In the genomic region with DNA sequence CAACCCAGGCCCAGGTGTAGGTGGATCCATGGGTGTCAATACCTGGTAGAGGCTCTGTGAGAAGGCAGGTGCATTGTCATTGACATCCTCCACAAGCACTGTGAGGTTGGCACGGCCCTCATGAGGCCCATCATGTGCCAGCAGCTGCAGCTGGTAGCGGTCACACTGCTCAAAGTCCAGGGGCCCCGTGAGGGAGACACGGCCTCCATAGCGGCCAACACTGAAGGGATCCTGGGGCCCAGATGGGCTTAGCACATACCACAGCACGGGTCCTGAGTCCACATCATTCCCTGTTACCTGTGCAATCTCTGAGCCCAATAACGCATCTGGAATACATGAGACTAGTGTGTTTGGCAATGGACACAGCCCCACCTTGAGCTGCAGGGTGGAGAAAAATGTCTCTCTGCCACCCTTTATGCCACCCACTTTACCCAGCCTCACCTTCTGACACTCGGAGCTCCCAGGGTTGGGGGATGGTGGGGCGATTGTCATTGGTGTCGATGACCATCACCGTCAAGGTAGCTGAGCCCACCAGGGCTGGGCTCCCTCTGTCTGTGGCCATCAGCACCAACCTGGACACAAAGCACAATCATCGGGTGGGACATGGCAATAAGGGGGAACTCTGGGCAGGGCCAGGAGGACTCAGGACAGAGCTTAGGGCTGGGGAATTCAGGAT, we compare ENCODE assay signal across 17 cellular contexts. TPM values are rescaled to one million over a fixed set of nuclear protein-coding genes. Genes with fewer than 3 reads are reported as not detected.
DNase-seq lines count a peak whose midpoint lies in the region; ATAC-seq, FAIRE-seq and TF ChIP-seq lines count a peak whose summit lies in the region.
"Had no signal": no experiment of that assay in that cellular context is flagged by ENCODE, and none has a peak within 500 bp of the region (broad histone marks: within the 10 kb centered on the region; RNA-seq: fewer than 3 reads in every experiment).

No MANE protein-coding gene starts in this region.

- no peaks in the 10 kb centered on the region for H3K27me3 Mint-ChIP-seq in activated naive CD8-positive, alpha-beta T cell treated with anti-CD3 and anti-CD28 coated beads, Interleukin-2, amount 10 ng/mL, durations not matched to agents 7 days and 5 days
- no peaks in the 10 kb centered on the region for H3K27me3 Mint-ChIP-seq in activated naive CD8-positive, alpha-beta T cell treated with anti-CD3 and anti-CD28 coated beads for 36 hours
- H3K27me3 Mint-ChIP-seq: B cell; CD4-positive, CD25-positive, alpha-beta regulatory T cell had no signal

- no peak overlapping the region for H2BK5ac ChIP-seq in H1 (ENCODE audit: low read depth, low read length)

- H4K20me1 ChIP-seq in H1 (replicated peaks in 1 of 2; ENCODE audit: control insufficient read depth in 1 of 2, insufficient read depth in 2 of 2, low read length in 2 of 2), result peaks cover 4% of the 10 kb centered on the region in 2 experiments
- H4K20me1 ChIP-seq: BLaER1 treated with 17β-estradiol and CSF1 and Interleukin-3, amounts not matched to agents 10 nM and 100 nM had no signal

- H2AFZ ChIP-seq in H1 (ENCODE audit: low read length), result no peak overlapping the region

- H3K27ac Mint-ChIP-seq in activated naive CD8-positive, alpha-beta T cell treated with anti-CD3 and anti-CD28 coated beads, Interleukin-2, amount 10 ng/mL, durations not matched to agents 7 days and 5 days, result no peak overlapping the region
- H3K27ac Mint-ChIP-seq in activated naive CD8-positive, alpha-beta T cell treated with anti-CD3 and anti-CD28 coated beads for 36 hours, result no peak overlapping the region
- H3K27ac Mint-ChIP-seq in stimulated activated effector memory CD8-positive, alpha-beta T cell treated with anti-CD3 and anti-CD28 coated beads, Interleukin-12 subunit alpha, Interleukin-12 subunit beta, amount 100 ng/mL, for 72 hours, result no peak overlapping the region
- H3K27ac Mint-ChIP-seq: B cell; CD8-positive, alpha-beta memory T cell had no signal

- peaks cover 7% of the 10 kb centered on the region; the same call in 1 of the 2 replicates for H3K23me2 ChIP-seq in H1 (ENCODE audit: low read depth, low read length)

- CTCF ChIA-PET in H1 (lab: Charles Lee; ENCODE audit: partially characterized antibody), result interaction anchor here (0.7 to 1.3 kb wide), 3 partner anchors 12 to 81 kb away, joined by 3 read pairs; no protein-coding TSS in a partner anchor

- no peak overlapping the region for H2BK12ac ChIP-seq in H1 (ENCODE audit: low read depth, low read length)

- H3K56ac ChIP-seq in H1 (replicated peaks; ENCODE audit: insufficient read length, low read depth, low read length), result no peak overlapping the region

- H3K36me3 Mint-ChIP-seq in activated naive CD8-positive, alpha-beta T cell treated with anti-CD3 and anti-CD28 coated beads, Interleukin-2, amount 10 ng/mL, durations not matched to agents 7 days and 5 days, result no peaks in the 10 kb centered on the region
- no peaks in the 10 kb centered on the region for H3K36me3 Mint-ChIP-seq in activated naive CD8-positive, alpha-beta T cell treated with anti-CD3 and anti-CD28 coated beads for 36 hours
- no peaks in the 10 kb centered on the region for H3K36me3 Mint-ChIP-seq in stimulated activated effector memory CD8-positive, alpha-beta T cell treated with anti-CD3 and anti-CD28 coated beads, Interleukin-12 subunit alpha, Interleukin-12 subunit beta, amount 100 ng/mL, for 72 hours

- H3K4me3 Mint-ChIP-seq in activated naive CD8-positive, alpha-beta T cell treated with anti-CD3 and anti-CD28 coated beads, Interleukin-2, amount 10 ng/mL, durations not matched to agents 7 days and 5 days, result no peak overlapping the region
- no peak overlapping the region for H3K4me3 Mint-ChIP-seq in activated naive CD8-positive, alpha-beta T cell treated with anti-CD3 and anti-CD28 coated beads for 36 hours
- H3K4me3 Mint-ChIP-seq in stimulated activated effector memory CD8-positive, alpha-beta T cell treated with anti-CD3 and anti-CD28 coated beads, Interleukin-12 subunit alpha, Interleukin-12 subunit beta, amount 100 ng/mL, for 72 hours, result no peak overlapping the region
- H3K4me3 Mint-ChIP-seq: B cell; CD4-positive, CD25-positive, alpha-beta regulatory T cell; CD8-positive, alpha-beta memory T cell had no signal

- no peak overlapping the region for H2BK15ac ChIP-seq in H1 (ENCODE audit: low read length)

- H3K4me2 ChIP-seq in H1 (ENCODE audit: insufficient read depth in 1 of 2, low read depth in 2 of 2, low read length in 2 of 2), result no peak overlapping the region
- H3K4me2 ChIP-seq: BLaER1 treated with 17β-estradiol and CSF1 and Interleukin-3, amounts not matched to agents 10 nM and 100 nM had no signal

- POLR2A ChIA-PET in activated naive CD8-positive, alpha-beta T cell treated with anti-CD3 and anti-CD28 coated beads, Interleukin-2, amount 10 ng/mL, durations not matched to agents 7 days and 5 days (lab: Charles Lee), result no interaction called here
- POLR2A ChIA-PET in H1 (lab: Charles Lee; ENCODE audit: partially characterized antibody), result interaction anchor here (1.0 to 1.5 kb wide), 2 partner anchors 14 to 61 kb away, joined by 3 to 8 read pairs; a partner anchor contains a TSS

- DNase-seq in activated naive CD8-positive, alpha-beta T cell treated with anti-CD3 and anti-CD28 coated beads, Interleukin-2, amount 10 ng/mL, durations not matched to agents 7 days and 5 days, result peak; percentile 21
- DNase-seq in activated naive CD8-positive, alpha-beta T cell treated with anti-CD3 and anti-CD28 coated beads for 36 hours, result no peak
- DNase-seq in COLO668 (lab: John Stamatoyannopoulos, UW; ENCODE audit: unreplicated experiment), result peak; percentile 30
- DNase-seq in H1 (ENCODE audit: low read depth in 1 of 2, low spot score in 2 of 2), result no peak
- DNase-seq in spleen, result peak; percentile 57
- no peak for DNase-seq in left lobe of liver (ENCODE audit: low spot score)
- no peak for DNase-seq in stimulated activated effector memory CD8-positive, alpha-beta T cell treated with anti-CD3 and anti-CD28 coated beads, Interleukin-12 subunit alpha, Interleukin-12 subunit beta, amount 100 ng/mL, for 72 hours (ENCODE audit: low spot score in 2 of 2)
- DNase-seq: Caco-2; CD4-positive, CD25-positive, alpha-beta regulatory T cell had no signal

- no peak for TF ChIP-seq EP300 in H1 (IDR thresholded peaks at IDR 0.05; ENCODE audit: borderline replicate concordance in 1 of 2, low read depth in 2 of 2, low read length in 2 of 2)

- 94% methylated on average over 12 of the region's 12 CpGs; no CpG with 5 or more reads in 1 of the 2 experiments for WGBS in H1 (ENCODE audit: extremely low coverage in 1 of 2, insufficient coverage in 1 of 2, insufficient read length in 1 of 2, insufficient replicate concordance in 2 of 2, low coverage in 1 of 2, low lambda C conversion rate in 2 of 2, missing lambda C conversion rate in 1 of 2), 2 experiments
- WGBS in spleen, 5 donors, result 88 to 94% (median 92%) methylated on average over 9 to 12 of the region's 12 CpGs

- no peak overlapping the region for H2BK120ac ChIP-seq in H1 (replicated peaks; ENCODE audit: low read depth, low read length)

- no peak for ATAC-seq in activated naive CD8-positive, alpha-beta T cell treated with anti-CD3 and anti-CD28 coated beads, Interleukin-2, amount 10 ng/mL, durations not matched to agents 7 days and 5 days (ENCODE audit: low read depth)
- no peak for ATAC-seq in left lobe of liver
- no peak for ATAC-seq in stimulated activated effector memory CD8-positive, alpha-beta T cell treated with anti-CD3 and anti-CD28 coated beads, Interleukin-12 subunit alpha, Interleukin-12 subunit beta, amount 100 ng/mL, for 72 hours

- no peak overlapping the region for H4K91ac ChIP-seq in H1 (replicated peaks; ENCODE audit: insufficient read length, low read length)

- no peak overlapping the region for H4K5ac ChIP-seq in H1 (ENCODE audit: insufficient read length, low read depth, low read length)

- no peak for FAIRE-seq in H1 (lab: Jason Lieb, UNC)
- FAIRE-seq: D721Med, G401.6, GM12891, GM19239 had no signal

- H3K9me3 ChIP-seq in H1 (ENCODE audit: insufficient read depth in 2 of 2, low read depth in 1 of 2, low read length in 1 of 2) (no peaks in the 10 kb centered on the region), spleen (no peaks in the 10 kb centered on the region)
- H3K9me3 ChIP-seq: BLaER1 treated with 17β-estradiol and CSF1 and Interleukin-3, amounts not matched to agents 10 nM and 100 nM; Caco-2; HAP-1 had no signal

- H3K4ac ChIP-seq in H1 (replicated peaks; ENCODE audit: insufficient read length, low read depth, low read length), result no peak overlapping the region

- no peak overlapping the region for H3K23ac ChIP-seq in H1 (ENCODE audit: insufficient read length)

- no peaks in the 10 kb centered on the region; the same call in none of the 2 replicates for H3K79me1 ChIP-seq in H1 (ENCODE audit: low read depth, low read length)

- peaks cover 16% of the 10 kb centered on the region for H3K4me1 Mint-ChIP-seq in activated naive CD8-positive, alpha-beta T cell treated with anti-CD3 and anti-CD28 coated beads, Interleukin-2, amount 10 ng/mL, durations not matched to agents 7 days and 5 days
- H3K4me1 Mint-ChIP-seq in activated naive CD8-positive, alpha-beta T cell treated with anti-CD3 and anti-CD28 coated beads for 36 hours, result peaks cover 15% of the 10 kb centered on the region
- H3K4me1 Mint-ChIP-seq in stimulated activated effector memory CD8-positive, alpha-beta T cell treated with anti-CD3 and anti-CD28 coated beads, Interleukin-12 subunit alpha, Interleukin-12 subunit beta, amount 100 ng/mL, for 72 hours, result peaks cover 23% of the 10 kb centered on the region

- H3K9ac ChIP-seq in H1 (replicated peaks in 1 of 4; ENCODE audit: extremely low read depth in 1 of 4, low read depth in 3 of 4, low read length in 3 of 4), result no peak overlapping the region
- H3K9ac ChIP-seq: BLaER1 treated with 17β-estradiol and CSF1 and Interleukin-3, amounts not matched to agents 10 nM and 100 nM had no signal

- no peak for TF ChIP-seq CTCF in H1 (IDR thresholded peaks at IDR 0.05; ENCODE audit: control extremely low read depth in 1 of 3, insufficient read depth in 1 of 3, low read depth in 1 of 3, low read length in 3 of 3)
- TF ChIP-seq CTCF in spleen (IDR thresholded peaks at IDR 0.05 in 8 of 11, conservative IDR thresholded peaks at IDR 0.05 in 3 of 11), result no peak

- H3K9me3 Mint-ChIP-seq in activated naive CD8-positive, alpha-beta T cell treated with anti-CD3 and anti-CD28 coated beads, Interleukin-2, amount 10 ng/mL, durations not matched to agents 7 days and 5 days, result no peaks in the 10 kb centered on the region
- no peaks in the 10 kb centered on the region for H3K9me3 Mint-ChIP-seq in activated naive CD8-positive, alpha-beta T cell treated with anti-CD3 and anti-CD28 coated beads for 36 hours
- no peaks in the 10 kb centered on the region for H3K9me3 Mint-ChIP-seq in stimulated activated effector memory CD8-positive, alpha-beta T cell treated with anti-CD3 and anti-CD28 coated beads, Interleukin-12 subunit alpha, Interleukin-12 subunit beta, amount 100 ng/mL, for 72 hours
- H3K9me3 Mint-ChIP-seq: CD4-positive, CD25-positive, alpha-beta regulatory T cell; CD8-positive, alpha-beta memory T cell had no signal

- H2BK20ac ChIP-seq in H1 (ENCODE audit: low read length), result no peak overlapping the region

- intact Hi-C loops in spleen (cut with DNase I; ENCODE audit: low total_unique reads), result no loop called here

- H3K4me3 ChIP-seq in H1 (ENCODE audit: extremely low read depth in 1 of 4, insufficient read depth in 2 of 4, low read depth in 3 of 4, low read length in 4 of 4), result no peak overlapping the region
- no peak overlapping the region for H3K4me3 ChIP-seq in spleen
- H3K4me3 ChIP-seq: BLaER1 treated with 17β-estradiol and CSF1 and Interleukin-3, amounts not matched to agents 10 nM and 100 nM; HAP-1 had no signal

- no peak for TF ChIP-seq RAD21 in H1 (IDR thresholded peaks at IDR 0.05 in 1 of 2, conservative IDR thresholded peaks at IDR 0.05 in 1 of 2; ENCODE audit: low read depth in 2 of 2, low read length in 2 of 2)

- no peaks in the 10 kb centered on the region for H3K79me2 ChIP-seq in H1 (ENCODE audit: control insufficient read depth in 1 of 2, insufficient read depth in 2 of 2, low read length in 2 of 2)

- H3K27ac ChIP-seq in H1 (ENCODE audit: low read depth, low read length) (no peak overlapping the region), spleen (no peak overlapping the region)
- H3K27ac ChIP-seq: BLaER1 treated with 17β-estradiol and CSF1 and Interleukin-3, amounts not matched to agents 10 nM and 100 nM had no signal

- H3K4me1 ChIP-seq in H1 (replicated peaks in 1 of 4; ENCODE audit: control insufficient read depth in 3 of 4, insufficient read depth in 4 of 4, low read length in 3 of 4) (peaks cover 0 to 4% (median 2%) of the 10 kb centered on the region in 4 experiments; a peak in 2 of 7 replicates), spleen (peaks cover 12 to 49% (median 24%) of the 10 kb centered on the region in 6 donors)
- H3K4me1 ChIP-seq: HAP-1 had no signal

- H3K14ac ChIP-seq in H1 (ENCODE audit: insufficient read length), result no peak overlapping the region

- no peak overlapping the region for H3K18ac ChIP-seq in H1 (ENCODE audit: extremely low read depth, low read length)

- no peak overlapping the region for H2AK5ac ChIP-seq in H1 (ENCODE audit: low read depth, low read length)

- H3K36me3 ChIP-seq in H1 (ENCODE audit: control insufficient read depth in 2 of 4, insufficient read depth in 4 of 4, low read length in 3 of 4) (peaks cover 0 to 3% (median 1%) of the 10 kb centered on the region in 4 experiments; a peak in 3 of 8 replicates), spleen (peaks cover 0 to 66% (median 22%) of the 10 kb centered on the region in 6 donors)
- H3K36me3 ChIP-seq: HAP-1 had no signal

- peak overlapping the region; percentile 31; the same call in 1 of the 2 replicates for H4K8ac ChIP-seq in H1 (ENCODE audit: extremely low read depth, insufficient read depth, low read length)

- no peak for TF ChIP-seq POLR2A in H1 (IDR thresholded peaks at IDR 0.05; ENCODE audit: control extremely low read depth in 1 of 2, low read depth in 2 of 2, low read length in 2 of 2)
- no peak for TF ChIP-seq POLR2A in spleen (IDR thresholded peaks at IDR 0.05)

- peaks cover 8 to 21% (median 17%) of the 10 kb centered on the region in 4 experiments for H3K27me3 ChIP-seq in H1 (replicated peaks in 1 of 4; ENCODE audit: control insufficient read depth in 3 of 4, extremely low read depth in 1 of 4, insufficient read depth in 3 of 4, low read length in 3 of 4)
- H3K27me3 ChIP-seq in spleen (replicated peaks in 1 of 7), result no peaks in the 10 kb centered on the region
- H3K27me3 ChIP-seq: BLaER1 treated with 17β-estradiol and CSF1 and Interleukin-3, amounts not matched to agents 10 nM and 100 nM had no signal

RNA-seq across cellular contexts. Expression of a gene that starts 6.1 kb away (rescaled TPM):
- total RNA-seq in activated naive CD8-positive, alpha-beta T cell treated with anti-CD3 and anti-CD28 coated beads, Interleukin-2, amount 10 ng/mL, durations not matched to agents 7 days and 5 days, result 100 to 1,000 TPM; 114 to 120 TPM
- 10 to 100 TPM; 30.7 to 33.7 TPM for total RNA-seq in activated naive CD8-positive, alpha-beta T cell treated with anti-CD3 and anti-CD28 coated beads for 36 hours
- 34.9 and 36.1 TPM in 2 replicates for total RNA-seq in H1 (2021; fragmentation: NEBNext Ultra II Directional; extraction: Animal tissue kit (Norgen Biotek cat#: 25700))
- polyA plus RNA-seq in H1 (2011; rRNA removed), result 58.4 and 77.5 TPM in 2 replicates
- polyA plus RNA-seq in H1 (2011; cell fraction: cytosol; rRNA removed), result 38.3 TPM
- 70.7 TPM for polyA plus RNA-seq in H1 (2011; cell fraction: nucleus; rRNA removed)
- 36.5 to 45.0 TPM (median 42.0 TPM) in 4 replicates for polyA plus RNA-seq in H1 (2012, experiment 1 of 2)
- 33.6 TPM for polyA plus RNA-seq in H1 (2012, experiment 2 of 2)
- 95.4 TPM for polyA plus RNA-seq in H1 (2013, experiment 1 of 2)
- 91.6 TPM for polyA plus RNA-seq in H1 (2013, experiment 2 of 2)
- polyA minus RNA-seq in H1 (2011; rRNA and poly(A)+ RNA removed), result 51.8 and 55.5 TPM in 2 replicates
- polyA minus RNA-seq in H1 (2011; cell fraction: cytosol; rRNA and poly(A)+ RNA removed), result 59.5 TPM
- 39.6 TPM for polyA minus RNA-seq in H1 (2011; cell fraction: nucleus; rRNA and poly(A)+ RNA removed)
- 100 to 1,000 TPM; 159 to 306 (median 232) TPM for total RNA-seq in spleen
- polyA plus RNA-seq in spleen, result 10 to 100 TPM; 54.9 to 61.6 (median 60.6) TPM
- total RNA-seq in left lobe of liver, result 62.4 TPM

RNA-seq across cellular contexts. Expression of a gene that starts 13.3 kb away (rescaled TPM):
- 100 to 1,000 TPM; 154 to 156 TPM for total RNA-seq in activated naive CD8-positive, alpha-beta T cell treated with anti-CD3 and anti-CD28 coated beads, Interleukin-2, amount 10 ng/mL, durations not matched to agents 7 days and 5 days
- 100 to 1,000 TPM; 156 to 160 TPM for total RNA-seq in activated naive CD8-positive, alpha-beta T cell treated with anti-CD3 and anti-CD28 coated beads for 36 hours
- 128 and 153 TPM in 2 replicates for total RNA-seq in H1 (2021; fragmentation: NEBNext Ultra II Directional; extraction: Animal tissue kit (Norgen Biotek cat#: 25700))
- polyA plus RNA-seq in H1 (2011; rRNA removed) (213 and 242 TPM in 2 replicates), spleen (100 to 1,000 TPM; 103 to 151 (median 140) TPM)
- polyA plus RNA-seq in H1 (2011; cell fraction: cytosol; rRNA removed), result 166 TPM
- 334 TPM for polyA plus RNA-seq in H1 (2011; cell fraction: nucleus; rRNA removed)
- polyA plus RNA-seq in H1 (2012, experiment 1 of 2), result 232 to 283 TPM (median 269 TPM) in 4 replicates
- 61.1 TPM for polyA plus RNA-seq in H1 (2012, experiment 2 of 2)
- polyA plus RNA-seq in H1 (2013, experiment 1 of 2), result 237 TPM
- polyA plus RNA-seq in H1 (2013, experiment 2 of 2), result 233 TPM
- polyA minus RNA-seq in H1 (2011; rRNA and poly(A)+ RNA removed), result 83.0 and 89.5 TPM in 2 replicates
- polyA minus RNA-seq in H1 (2011; cell fraction: cytosol; rRNA and poly(A)+ RNA removed), result 58.3 TPM
- polyA minus RNA-seq in H1 (2011; cell fraction: nucleus; rRNA and poly(A)+ RNA removed), result 50.7 TPM
- total RNA-seq in spleen (100 to 1,000 TPM; 133 to 159 (median 148) TPM), left lobe of liver (52.5 TPM)

RNA-seq across cellular contexts. Expression of a gene that starts 21.7 kb away (rescaled TPM):
- 100 to 1,000 TPM; 195 to 207 TPM for total RNA-seq in activated naive CD8-positive, alpha-beta T cell treated with anti-CD3 and anti-CD28 coated beads, Interleukin-2, amount 10 ng/mL, durations not matched to agents 7 days and 5 days
- total RNA-seq in activated naive CD8-positive, alpha-beta T cell treated with anti-CD3 and anti-CD28 coated beads for 36 hours, result 10 to 100 TPM; 66.1 to 68.0 TPM
- total RNA-seq in H1 (2021; fragmentation: NEBNext Ultra II Directional; extraction: Animal tissue kit (Norgen Biotek cat#: 25700)), result 91.4 and 103 TPM in 2 replicates
- polyA plus RNA-seq in H1 (2011; rRNA removed) (117 and 132 TPM in 2 replicates), spleen (100 to 1,000 TPM in 1 of 3 donors, 10 to 100 TPM in 2; 71.4 to 108 (median 76.5) TPM)
- polyA plus RNA-seq in H1 (2011; cell fraction: cytosol; rRNA removed), result 123 TPM
- polyA plus RNA-seq in H1 (2011; cell fraction: nucleus; rRNA removed), result 135 TPM
- polyA plus RNA-seq in H1 (2012, experiment 1 of 2), result 95.0 to 112 TPM (median 104 TPM) in 4 replicates
- polyA plus RNA-seq in H1 (2012, experiment 2 of 2), result 121 TPM
- polyA plus RNA-seq in H1 (2013, experiment 1 of 2), result 98.3 TPM
- polyA plus RNA-seq in H1 (2013, experiment 2 of 2), result 97.4 TPM
- polyA minus RNA-seq in H1 (2011; rRNA and poly(A)+ RNA removed), result 132 and 144 TPM in 2 replicates
- 74.0 TPM for polyA minus RNA-seq in H1 (2011; cell fraction: cytosol; rRNA and poly(A)+ RNA removed)
- 78.7 TPM for polyA minus RNA-seq in H1 (2011; cell fraction: nucleus; rRNA and poly(A)+ RNA removed)
- total RNA-seq in spleen (100 to 1,000 TPM; 122 to 194 (median 141) TPM), left lobe of liver (41.1 TPM)

RNA-seq across cellular contexts. Expression of a gene that starts 21.9 kb away (rescaled TPM):
- 10 to 100 TPM; 31.7 to 34.4 TPM for total RNA-seq in activated naive CD8-positive, alpha-beta T cell treated with anti-CD3 and anti-CD28 coated beads, Interleukin-2, amount 10 ng/mL, durations not matched to agents 7 days and 5 days
- total RNA-seq in activated naive CD8-positive, alpha-beta T cell treated with anti-CD3 and anti-CD28 coated beads for 36 hours, result 10 to 100 TPM; 37.8 to 45.3 TPM
- 14.9 and 15.4 TPM in 2 replicates for total RNA-seq in H1 (2021; fragmentation: NEBNext Ultra II Directional; extraction: Animal tissue kit (Norgen Biotek cat#: 25700))
- polyA plus RNA-seq in H1 (2011; rRNA removed), result 3.6 and 4.2 TPM in 2 replicates
- polyA plus RNA-seq in H1 (2011; cell fraction: cytosol; rRNA removed), result 4.0 TPM
- polyA plus RNA-seq in H1 (2011; cell fraction: nucleus; rRNA removed), result 7.9 TPM
- polyA plus RNA-seq in H1 (2012, experiment 1 of 2), result 10.3 to 11.8 TPM (median 10.6 TPM) in 4 replicates
- 16.3 TPM for polyA plus RNA-seq in H1 (2012, experiment 2 of 2)
- polyA plus RNA-seq in H1 (2013, experiment 1 of 2), result 14.9 TPM
- polyA plus RNA-seq in H1 (2013, experiment 2 of 2), result 14.9 TPM
- polyA minus RNA-seq in H1 (2011; rRNA and poly(A)+ RNA removed), result 6.3 and 7.1 TPM in 2 replicates
- polyA minus RNA-seq in H1 (2011; cell fraction: cytosol; rRNA and poly(A)+ RNA removed), result 6.8 TPM
- polyA minus RNA-seq in H1 (2011; cell fraction: nucleus; rRNA and poly(A)+ RNA removed), result 13.5 TPM
- 10 to 100 TPM; 17.0 to 26.0 (median 22.7) TPM for total RNA-seq in spleen
- 10 to 100 TPM; 23.7 to 28.4 (median 26.5) TPM for polyA plus RNA-seq in spleen
- 14.4 TPM for total RNA-seq in left lobe of liver

RNA-seq across cellular contexts. Expression of a gene that starts 30.3 kb away (rescaled TPM):
- 1 to 10 TPM; 2.1 to 2.5 TPM for total RNA-seq in activated naive CD8-positive, alpha-beta T cell treated with anti-CD3 and anti-CD28 coated beads, Interleukin-2, amount 10 ng/mL, durations not matched to agents 7 days and 5 days
- total RNA-seq in activated naive CD8-positive, alpha-beta T cell treated with anti-CD3 and anti-CD28 coated beads for 36 hours, result 1 to 10 TPM; 1.3 to 1.4 TPM
- total RNA-seq in H1 (2021; fragmentation: NEBNext Ultra II Directional; extraction: Animal tissue kit (Norgen Biotek cat#: 25700)), result 10.5 and 11.3 TPM in 2 replicates
- 8.2 and 8.9 TPM in 2 replicates for polyA plus RNA-seq in H1 (2011; rRNA removed)
- polyA plus RNA-seq in H1 (2011; cell fraction: cytosol; rRNA removed), result 3.2 TPM
- polyA plus RNA-seq in H1 (2011; cell fraction: nucleus; rRNA removed), result 15.6 TPM
- 3.9 to 8.0 TPM (median 7.0 TPM) in 4 replicates for polyA plus RNA-seq in H1 (2012, experiment 1 of 2)
- 5.8 TPM for polyA plus RNA-seq in H1 (2012, experiment 2 of 2)
- polyA plus RNA-seq in H1 (2013, experiment 1 of 2), result 7.3 TPM
- polyA plus RNA-seq in H1 (2013, experiment 2 of 2), result 5.6 TPM
- polyA minus RNA-seq in H1 (2011; rRNA and poly(A)+ RNA removed), result 16.6 and 19.1 TPM in 2 replicates
- polyA minus RNA-seq in H1 (2011; cell fraction: cytosol; rRNA and poly(A)+ RNA removed), result 9.2 TPM
- 13.0 TPM for polyA minus RNA-seq in H1 (2011; cell fraction: nucleus; rRNA and poly(A)+ RNA removed)
- 10 to 100 TPM; 29.8 to 58.8 (median 43.4) TPM for total RNA-seq in spleen
- 1 to 10 TPM; 1.9 to 7.6 (median 3.1) TPM for polyA plus RNA-seq in spleen
- total RNA-seq in left lobe of liver, result 2.5 TPM

Comparison
In these comparisons a context has a peak if more than half of its experiments do, and no peak if none do; other contexts are left out.
1. DNase-seq: peak in activated naive CD8-positive, alpha-beta T cell treated with anti-CD3 and anti-CD28 coated beads, Interleukin-2, amount 10 ng/mL, durations not matched to agents 7 days and 5 days (single experiment), COLO668 (single experiment) and spleen (single experiment); none in activated naive CD8-positive, alpha-beta T cell treated with anti-CD3 and anti-CD28 coated beads for 36 hours (single experiment), H1 (0 of 2), left lobe of liver (single experiment) and stimulated activated effector memory CD8-positive, alpha-beta T cell treated with anti-CD3 and anti-CD28 coated beads, Interleukin-12 subunit alpha, Interleukin-12 subunit beta, amount 100 ng/mL, for 72 hours (0 of 2).